In the genomic region with DNA sequence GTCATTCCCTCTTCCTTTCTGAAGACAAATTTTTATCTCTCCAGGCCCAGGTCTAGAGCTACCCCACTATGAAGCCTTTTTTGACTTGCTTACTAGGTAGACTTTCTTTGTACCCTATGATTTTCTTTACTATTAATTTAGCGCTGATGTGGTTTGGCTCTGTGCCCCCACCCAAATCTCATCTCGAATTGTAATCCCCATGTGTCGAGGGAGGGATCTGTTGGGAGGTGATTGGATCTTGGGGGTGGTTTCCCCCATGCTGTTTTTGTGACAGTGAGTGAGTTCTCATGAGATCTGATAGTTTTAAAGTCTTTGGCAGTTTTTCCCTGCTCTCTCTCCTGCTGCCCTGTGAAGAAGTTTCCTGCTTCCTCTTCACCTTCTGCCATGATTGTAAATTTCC, we compare ENCODE assay signal across 17 cellular contexts.
DNase-seq lines count a peak whose midpoint lies in the region; ATAC-seq, FAIRE-seq and TF ChIP-seq lines count a peak whose summit lies in the region.
"Had no signal": no experiment of that assay in that cellular context is flagged by ENCODE, and none has a peak within 500 bp of the region (broad histone marks: within the 10 kb centered on the region; RNA-seq: fewer than 3 reads in every experiment).

No MANE protein-coding gene starts in this region.

- H3K27ac ChIP-seq in A673 (ENCODE audit: low read depth, low read length, poor library complexity, severe bottlenecking) (peak overlapping the region; percentile 27), OCI-LY7 (ENCODE audit: low read depth, low read length, poor library complexity, severe bottlenecking) (no peak overlapping the region), colonic mucosa (peak overlapping the region; percentile 53)

- H3K9me3 Mint-ChIP-seq in nephron = no peaks in the 10 kb centered on the region
- H3K9me3 Mint-ChIP-seq: CD4-positive, alpha-beta T cell had no signal

- ATAC-seq in GM18505 (IDR thresholded peaks at IDR 0.05; ENCODE audit: unreplicated experiment) = no peak
- ATAC-seq: GM12878 had no signal

- H3K27ac Mint-ChIP-seq in nephron = peak overlapping the region; percentile 5 to 86 (median 82)
- H3K27ac Mint-ChIP-seq: CD4-positive, alpha-beta T cell had no signal

- H3K9me2 ChIP-seq in OCI-LY7 (ENCODE audit: insufficient read depth, low read length) = no peaks in the 10 kb centered on the region

- peaks cover 47% of the 10 kb centered on the region for H3K4me1 Mint-ChIP-seq in nephron

- no peak overlapping the region for H3K9ac ChIP-seq in colonic mucosa (ENCODE audit: low read depth in 2 of 2, low read length in 2 of 2)

- TF ChIP-seq POLR2A in GM18505 (IDR thresholded peaks at IDR 0.05; ENCODE audit: borderline replicate concordance, extremely low read depth, insufficient read depth, insufficient read length) = no peak

- no peak overlapping the region for H3K4me3 Mint-ChIP-seq in nephron
- H3K4me3 Mint-ChIP-seq: CD4-positive, alpha-beta T cell had no signal

- peak overlapping the region; percentile 70 for H2AFZ ChIP-seq in OCI-LY7 (ENCODE audit: low read length)

- H3K4me3 ChIP-seq in A673 (ENCODE audit: low read depth, low read length, poor library complexity, severe bottlenecking) = no peak overlapping the region
- no peak overlapping the region for H3K4me3 ChIP-seq in OCI-LY7 (ENCODE audit: low read depth, low read length, poor library complexity, severe bottlenecking)
- H3K4me3 ChIP-seq in colonic mucosa = no peak overlapping the region
- H3K4me3 ChIP-seq: GM12878 had no signal

- DNase-seq in A673 (ENCODE audit: low spot score) (peak; percentile 29), OCI-LY7 (ENCODE audit: low spot score) (no peak), colonic mucosa (no peak), HK-2 (ENCODE audit: unreplicated experiment) (no peak), frontal cortex (ENCODE audit: low spot score in 2 of 2) (no peak), NCI-H345 treated with DMSO at 0.1 percent for 48 hours (lab: John Stamatoyannopoulos, UW; ENCODE audit: unreplicated experiment) (no peak)
- DNase-seq: CD4-positive, alpha-beta T cell; DMS79; KG1; NCI-H1092 treated with DMSO at 0.1 percent for 48 hours; NCI-H1694 treated with DMSO at 0.1 percent for 48 hours; NCI-H446 treated with DMSO at 0.1 percent for 48 hours; NCI-H774; SHP77 treated with DMSO at 0.1 percent for 48 hours had no signal

- TF ChIP-seq CTCF in A673 (conservative IDR thresholded peaks at IDR 0.05; ENCODE audit: low read depth, low read length) = no peak
- TF ChIP-seq CTCF in OCI-LY7 (conservative IDR thresholded peaks at IDR 0.05; ENCODE audit: low read length) = no peak
- TF ChIP-seq CTCF in colonic mucosa (IDR thresholded peaks at IDR 0.05) = no peak
- TF ChIP-seq CTCF in nephron (IDR thresholded peaks at IDR 0.05; ENCODE audit: unreplicated experiment in 3 of 3) = no peak

- H3K36me3 Mint-ChIP-seq in nephron (ENCODE audit: low read depth) = no peaks in the 10 kb centered on the region

- CTCF ChIA-PET in A673 (lab: Charles Lee) = interaction anchor here (1.3 kb wide), 1 partner anchor 25 kb away, joined by 17 read pairs; no protein-coding TSS in a partner anchor
- CTCF ChIA-PET in OCI-LY7 (lab: Charles Lee; ENCODE audit: unreplicated experiment) = no interaction called here

- H3K27me3 ChIP-seq in A673 (replicated peaks; ENCODE audit: insufficient read depth, low read depth, low read length, poor library complexity) (no peaks in the 10 kb centered on the region), colonic mucosa (no peaks in the 10 kb centered on the region)

- no peak overlapping the region for H3K4me2 ChIP-seq in OCI-LY7 (ENCODE audit: low read length)

- H3K79me2 ChIP-seq in OCI-LY7 (ENCODE audit: insufficient read depth, low read depth, low read length) = no peaks in the 10 kb centered on the region

- H3K36me3 ChIP-seq in A673 (ENCODE audit: insufficient read depth, low read length, poor library complexity, severe bottlenecking) (no peaks in the 10 kb centered on the region), OCI-LY7 (ENCODE audit: insufficient read depth, low read length) (no peaks in the 10 kb centered on the region), colonic mucosa (no peaks in the 10 kb centered on the region)

- POLR2A ChIA-PET in A673 (lab: Charles Lee; ENCODE audit: low non-redundant PET) (interaction anchor here (0.6 to 0.7 kb wide), 2 partner anchors 25 to 213 kb away, joined by 3 read pairs; no protein-coding TSS in a partner anchor), OCI-LY7 (lab: Charles Lee) (no interaction called here)

- intact Hi-C loops in A673 (cut with micrococcal nuclease; ENCODE audit: unreplicated experiment) (loop anchor here (5.0 to 10.0 kb wide), 4 partner anchors 114 to 874 kb away; partner anchors contain the start of gene SLC38A1), OCI-LY7 (cut with micrococcal nuclease; ENCODE audit: unreplicated experiment) (loop anchor here (10.0 kb wide), 1 partner anchor 514 kb away; no protein-coding TSS in a partner anchor), colonic mucosa (cut with DNase I) (loop anchor here (10.0 kb wide), 1 partner anchor 114 kb away; the partner anchor contains the start of gene SLC38A1)

- peaks cover 35% of the 10 kb centered on the region for H3K4me1 ChIP-seq in A673 (ENCODE audit: insufficient read depth, low read length, poor library complexity, severe bottlenecking)
- H3K4me1 ChIP-seq in OCI-LY7 (ENCODE audit: insufficient read depth, low read length, poor library complexity, severe bottlenecking) = peaks cover 11% of the 10 kb centered on the region
- H3K4me1 ChIP-seq in colonic mucosa = no peaks in the 10 kb centered on the region

- no peaks in the 10 kb centered on the region for H4K20me1 ChIP-seq in OCI-LY7 (ENCODE audit: insufficient read depth, low read length)

- no TSS peak for BruUV-seq in A673 (replicated peaks; lab: Mats Ljungman, UMichigan)
- no TSS peak for BruUV-seq in OCI-LY7 (replicated peaks; lab: Mats Ljungman, UMichigan)

- H3K27me3 Mint-ChIP-seq in nephron (ENCODE audit: low read depth) = no peaks in the 10 kb centered on the region

- H3K9me3 ChIP-seq in A673 (ENCODE audit: low read depth, low read length, poor library complexity, severe bottlenecking) (no peaks in the 10 kb centered on the region), OCI-LY7 (ENCODE audit: low read length) (no peaks in the 10 kb centered on the region), colonic mucosa (no peaks in the 10 kb centered on the region)

- FAIRE-seq in frontal cortex (lab: Jason Lieb, UNC) = no peak
- FAIRE-seq: GM12878 had no signal
